Comparison of ENCODE assay signal across 2 cellular contexts in the genomic region with DNA sequence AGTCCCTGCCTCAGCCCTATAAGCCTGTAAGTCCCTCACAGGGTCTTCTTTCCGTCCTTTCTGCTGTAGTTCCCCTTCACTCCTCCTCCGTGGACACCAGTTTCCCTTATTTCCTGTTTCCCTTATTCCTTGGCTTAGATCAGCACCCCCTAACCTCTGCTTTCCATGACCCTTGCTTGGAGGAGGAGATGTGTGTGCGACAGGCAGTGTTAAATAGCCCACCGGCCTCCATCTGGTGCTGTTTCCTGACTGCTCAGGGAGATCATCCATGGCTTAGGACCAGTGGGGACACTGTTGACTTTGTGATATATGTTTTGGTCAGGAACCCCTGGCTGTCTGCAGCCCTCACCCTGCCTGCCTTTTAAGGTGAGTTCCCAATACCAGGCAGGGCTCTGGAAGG.
TF ChIP-seq lines count a peak whose summit lies in the region.

No MANE protein-coding gene starts in this region.

TF ChIP-seq in IMR-90, 13 proteins besides CTCF, POLR2A, EP300 and RAD21:
- TF ChIP-seq MAFK (IDR thresholded peaks at IDR 0.05; ENCODE audit: low read depth, low read length) = no peak
- no peak for TF ChIP-seq CEBPB (IDR thresholded peaks at IDR 0.05; ENCODE audit: low read depth, low read length)
- TF ChIP-seq RFX5 (IDR thresholded peaks at IDR 0.05; ENCODE audit: low read depth, low read length) = no peak
- no peak for TF ChIP-seq MAZ (IDR thresholded peaks at IDR 0.05; ENCODE audit: borderline replicate concordance, low read depth, low read length)
- TF ChIP-seq SMC3 (IDR thresholded peaks at IDR 0.05; ENCODE audit: low read depth, low read length) = no peak
- TF ChIP-seq, protein P1, sequence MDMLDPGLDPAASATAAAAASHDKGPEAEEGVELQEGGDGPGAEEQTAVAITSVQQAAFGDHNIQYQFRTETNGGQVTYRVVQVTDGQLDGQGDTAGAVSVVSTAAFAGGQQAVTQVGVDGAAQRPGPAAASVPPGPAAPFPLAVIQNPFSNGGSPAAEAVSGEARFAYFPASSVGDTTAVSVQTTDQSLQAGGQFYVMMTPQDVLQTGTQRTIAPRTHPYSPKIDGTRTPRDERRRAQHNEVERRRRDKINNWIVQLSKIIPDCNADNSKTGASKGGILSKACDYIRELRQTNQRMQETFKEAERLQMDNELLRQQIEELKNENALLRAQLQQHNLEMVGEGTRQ (IDR thresholded peaks at IDR 0.05; ENCODE audit: low read depth, low read length) = no peak
- TF ChIP-seq, protein P2, sequence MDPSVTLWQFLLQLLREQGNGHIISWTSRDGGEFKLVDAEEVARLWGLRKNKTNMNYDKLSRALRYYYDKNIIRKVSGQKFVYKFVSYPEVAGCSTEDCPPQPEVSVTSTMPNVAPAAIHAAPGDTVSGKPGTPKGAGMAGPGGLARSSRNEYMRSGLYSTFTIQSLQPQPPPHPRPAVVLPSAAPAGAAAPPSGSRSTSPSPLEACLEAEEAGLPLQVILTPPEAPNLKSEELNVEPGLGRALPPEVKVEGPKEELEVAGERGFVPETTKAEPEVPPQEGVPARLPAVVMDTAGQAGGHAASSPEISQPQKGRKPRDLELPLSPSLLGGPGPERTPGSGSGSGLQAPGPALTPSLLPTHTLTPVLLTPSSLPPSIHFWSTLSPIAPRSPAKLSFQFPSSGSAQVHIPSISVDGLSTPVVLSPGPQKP (IDR thresholded peaks at IDR 0.05; ENCODE audit: borderline replicate concordance, low read depth, low read length) = no peak
- no peak for TF ChIP-seq CHD1 (IDR thresholded peaks at IDR 0.05; ENCODE audit: low read depth, low read length)
- no peak for TF ChIP-seq NFE2L2 (IDR thresholded peaks at IDR 0.05; ENCODE audit: low read depth, low read length)
- no peak for TF ChIP-seq RCOR1 (IDR thresholded peaks at IDR 0.05; ENCODE audit: insufficient replicate concordance, low read length)
- no peak for TF ChIP-seq MXI1 (IDR thresholded peaks at IDR 0.05; ENCODE audit: borderline replicate concordance, low read depth, low read length)
- no peak for TF ChIP-seq FOS (IDR thresholded peaks at IDR 0.05; ENCODE audit: low read depth, low read length)
- TF ChIP-seq BHLHE40 (IDR thresholded peaks at IDR 0.05; ENCODE audit: low read depth, low read length) = no peak

TF ChIP-seq in GM23338, 12 proteins besides CTCF, POLR2A, EP300 and RAD21:
- TF ChIP-seq ZNF331 (CRISPR knock-in tag; IDR thresholded peaks at IDR 0.05; ENCODE audit: low read depth) (no peak), JUNB (IDR thresholded peaks at IDR 0.05; ENCODE audit: unreplicated experiment) (no peak), NANOG (IDR thresholded peaks at IDR 0.05; ENCODE audit: borderline replicate concordance) (no peak), EZH2phosphoT487 (IDR thresholded peaks at IDR 0.05; ENCODE audit: unreplicated experiment) (no peak), EZH2 (IDR thresholded peaks at IDR 0.05; ENCODE audit: low read depth, unreplicated experiment) (no peak), ZNF114 (CRISPR knock-in tag; IDR thresholded peaks at IDR 0.05) (no peak), POLR2AphosphoS5 (IDR thresholded peaks at IDR 0.05; ENCODE audit: low read depth) (no peak), CREB1 (CRISPR knock-in tag; IDR thresholded peaks at IDR 0.05; ENCODE audit: low read depth) (no peak), STAT1 (IDR thresholded peaks at IDR 0.05; ENCODE audit: unreplicated experiment) (no peak)
- TF ChIP-seq, protein P3, sequence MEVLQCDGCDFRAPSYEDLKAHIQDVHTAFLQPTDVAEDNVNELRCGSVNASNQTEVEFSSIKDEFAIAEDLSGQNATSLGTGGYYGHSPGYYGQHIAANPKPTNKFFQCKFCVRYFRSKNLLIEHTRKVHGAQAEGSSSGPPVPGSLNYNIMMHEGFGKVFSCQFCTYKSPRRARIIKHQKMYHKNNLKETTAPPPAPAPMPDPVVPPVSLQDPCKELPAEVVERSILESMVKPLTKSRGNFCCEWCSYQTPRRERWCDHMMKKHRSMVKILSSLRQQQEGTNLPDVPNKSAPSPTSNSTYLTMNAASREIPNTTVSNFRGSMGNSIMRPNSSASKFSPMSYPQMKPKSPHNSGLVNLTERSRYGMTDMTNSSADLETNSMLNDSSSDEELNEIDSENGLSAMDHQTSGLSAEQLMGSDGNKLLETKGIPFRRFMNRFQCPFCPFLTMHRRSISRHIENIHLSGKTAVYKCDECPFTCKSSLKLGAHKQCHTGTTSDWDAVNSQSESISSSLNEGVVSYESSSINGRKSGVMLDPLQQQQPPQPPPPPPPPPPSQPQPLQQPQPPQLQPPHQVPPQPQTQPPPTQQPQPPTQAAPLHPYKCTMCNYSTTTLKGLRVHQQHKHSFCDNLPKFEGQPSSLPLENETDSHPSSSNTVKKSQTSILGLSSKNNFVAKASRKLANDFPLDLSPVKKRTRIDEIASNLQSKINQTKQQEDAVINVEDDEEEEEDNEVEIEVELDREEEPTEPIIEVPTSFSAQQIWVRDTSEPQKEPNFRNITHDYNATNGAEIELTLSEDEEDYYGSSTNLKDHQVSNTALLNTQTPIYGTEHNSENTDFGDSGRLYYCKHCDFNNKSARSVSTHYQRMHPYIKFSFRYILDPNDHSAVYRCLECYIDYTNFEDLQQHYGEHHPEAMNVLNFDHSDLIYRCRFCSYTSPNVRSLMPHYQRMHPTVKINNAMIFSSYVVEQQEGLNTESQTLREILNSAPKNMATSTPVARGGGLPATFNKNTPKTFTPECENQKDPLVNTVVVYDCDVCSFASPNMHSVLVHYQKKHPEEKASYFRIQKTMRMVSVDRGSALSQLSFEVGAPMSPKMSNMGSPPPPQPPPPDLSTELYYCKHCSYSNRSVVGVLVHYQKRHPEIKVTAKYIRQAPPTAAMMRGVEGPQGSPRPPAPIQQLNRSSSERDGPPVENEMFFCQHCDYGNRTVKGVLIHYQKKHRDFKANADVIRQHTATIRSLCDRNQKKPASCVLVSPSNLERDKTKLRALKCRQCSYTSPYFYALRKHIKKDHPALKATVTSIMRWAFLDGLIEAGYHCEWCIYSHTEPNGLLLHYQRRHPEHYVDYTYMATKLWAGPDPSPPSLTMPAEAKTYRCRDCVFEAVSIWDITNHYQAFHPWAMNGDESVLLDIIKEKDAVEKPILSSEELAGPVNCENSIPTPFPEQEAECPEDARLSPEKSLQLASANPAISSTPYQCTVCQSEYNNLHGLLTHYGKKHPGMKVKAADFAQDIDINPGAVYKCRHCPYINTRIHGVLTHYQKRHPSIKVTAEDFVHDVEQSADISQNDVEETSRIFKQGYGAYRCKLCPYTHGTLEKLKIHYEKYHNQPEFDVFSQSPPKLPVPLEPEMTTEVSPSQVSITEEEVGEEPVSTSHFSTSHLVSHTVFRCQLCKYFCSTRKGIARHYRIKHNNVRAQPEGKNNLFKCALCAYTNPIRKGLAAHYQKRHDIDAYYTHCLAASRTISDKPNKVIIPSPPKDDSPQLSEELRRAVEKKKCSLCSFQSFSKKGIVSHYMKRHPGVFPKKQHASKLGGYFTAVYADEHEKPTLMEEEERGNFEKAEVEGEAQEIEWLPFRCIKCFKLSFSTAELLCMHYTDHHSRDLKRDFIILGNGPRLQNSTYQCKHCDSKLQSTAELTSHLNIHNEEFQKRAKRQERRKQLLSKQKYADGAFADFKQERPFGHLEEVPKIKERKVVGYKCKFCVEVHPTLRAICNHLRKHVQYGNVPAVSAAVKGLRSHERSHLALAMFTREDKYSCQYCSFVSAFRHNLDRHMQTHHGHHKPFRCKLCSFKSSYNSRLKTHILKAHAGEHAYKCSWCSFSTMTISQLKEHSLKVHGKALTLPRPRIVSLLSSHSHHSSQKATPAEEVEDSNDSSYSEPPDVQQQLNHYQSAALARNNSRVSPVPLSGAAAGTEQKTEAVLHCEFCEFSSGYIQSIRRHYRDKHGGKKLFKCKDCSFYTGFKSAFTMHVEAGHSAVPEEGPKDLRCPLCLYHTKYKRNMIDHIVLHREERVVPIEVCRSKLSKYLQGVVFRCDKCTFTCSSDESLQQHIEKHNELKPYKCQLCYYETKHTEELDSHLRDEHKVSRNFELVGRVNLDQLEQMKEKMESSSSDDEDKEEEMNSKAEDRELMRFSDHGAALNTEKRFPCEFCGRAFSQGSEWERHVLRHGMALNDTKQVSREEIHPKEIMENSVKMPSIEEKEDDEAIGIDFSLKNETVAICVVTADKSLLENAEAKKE (CRISPR knock-in tag; IDR thresholded peaks at IDR 0.05) = no peak
- TF ChIP-seq, protein P4, sequence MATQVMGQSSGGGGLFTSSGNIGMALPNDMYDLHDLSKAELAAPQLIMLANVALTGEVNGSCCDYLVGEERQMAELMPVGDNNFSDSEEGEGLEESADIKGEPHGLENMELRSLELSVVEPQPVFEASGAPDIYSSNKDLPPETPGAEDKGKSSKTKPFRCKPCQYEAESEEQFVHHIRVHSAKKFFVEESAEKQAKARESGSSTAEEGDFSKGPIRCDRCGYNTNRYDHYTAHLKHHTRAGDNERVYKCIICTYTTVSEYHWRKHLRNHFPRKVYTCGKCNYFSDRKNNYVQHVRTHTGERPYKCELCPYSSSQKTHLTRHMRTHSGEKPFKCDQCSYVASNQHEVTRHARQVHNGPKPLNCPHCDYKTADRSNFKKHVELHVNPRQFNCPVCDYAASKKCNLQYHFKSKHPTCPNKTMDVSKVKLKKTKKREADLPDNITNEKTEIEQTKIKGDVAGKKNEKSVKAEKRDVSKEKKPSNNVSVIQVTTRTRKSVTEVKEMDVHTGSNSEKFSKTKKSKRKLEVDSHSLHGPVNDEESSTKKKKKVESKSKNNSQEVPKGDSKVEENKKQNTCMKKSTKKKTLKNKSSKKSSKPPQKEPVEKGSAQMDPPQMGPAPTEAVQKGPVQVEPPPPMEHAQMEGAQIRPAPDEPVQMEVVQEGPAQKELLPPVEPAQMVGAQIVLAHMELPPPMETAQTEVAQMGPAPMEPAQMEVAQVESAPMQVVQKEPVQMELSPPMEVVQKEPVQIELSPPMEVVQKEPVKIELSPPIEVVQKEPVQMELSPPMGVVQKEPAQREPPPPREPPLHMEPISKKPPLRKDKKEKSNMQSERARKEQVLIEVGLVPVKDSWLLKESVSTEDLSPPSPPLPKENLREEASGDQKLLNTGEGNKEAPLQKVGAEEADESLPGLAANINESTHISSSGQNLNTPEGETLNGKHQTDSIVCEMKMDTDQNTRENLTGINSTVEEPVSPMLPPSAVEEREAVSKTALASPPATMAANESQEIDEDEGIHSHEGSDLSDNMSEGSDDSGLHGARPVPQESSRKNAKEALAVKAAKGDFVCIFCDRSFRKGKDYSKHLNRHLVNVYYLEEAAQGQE (IDR thresholded peaks at IDR 0.05; ENCODE audit: unreplicated experiment) = no peak
- TF ChIP-seq, protein P5, sequence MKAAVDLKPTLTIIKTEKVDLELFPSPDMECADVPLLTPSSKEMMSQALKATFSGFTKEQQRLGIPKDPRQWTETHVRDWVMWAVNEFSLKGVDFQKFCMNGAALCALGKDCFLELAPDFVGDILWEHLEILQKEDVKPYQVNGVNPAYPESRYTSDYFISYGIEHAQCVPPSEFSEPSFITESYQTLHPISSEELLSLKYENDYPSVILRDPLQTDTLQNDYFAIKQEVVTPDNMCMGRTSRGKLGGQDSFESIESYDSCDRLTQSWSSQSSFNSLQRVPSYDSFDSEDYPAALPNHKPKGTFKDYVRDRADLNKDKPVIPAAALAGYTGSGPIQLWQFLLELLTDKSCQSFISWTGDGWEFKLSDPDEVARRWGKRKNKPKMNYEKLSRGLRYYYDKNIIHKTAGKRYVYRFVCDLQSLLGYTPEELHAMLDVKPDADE (IDR thresholded peaks at IDR 0.05) = no peak
